In genomic region chr1:201831371-201831770, GRCh38 we compare ENCODE assay signal across 11 cellular contexts. TPM values are rescaled to one million over a fixed set of nuclear protein-coding genes. Genes with fewer than 3 reads are reported as not detected.
DNase-seq lines count a peak whose midpoint lies in the region; ATAC-seq lines count a peak whose summit lies in the region.
"Had no signal": no experiment of that assay in that cellular context is flagged by ENCODE, and none has a peak within 500 bp of the region (broad histone marks: within the 10 kb centered on the region; RNA-seq: fewer than 3 reads in every experiment).

No MANE protein-coding gene starts in this region.

- peaks cover 73% of the 10 kb centered on the region for H3K79me2 ChIP-seq in GM23248 (ENCODE audit: insufficient read depth)

- H2AFZ ChIP-seq in GM23248: no peak overlapping the region

- CTCF ChIA-PET in activated CD4-positive, alpha-beta memory T cell treated with anti-CD3 and anti-CD28 coated beads, Interleukin-2, amount 10 ng/mL, durations not matched to agents 7 days and 5 days (lab: Charles Lee): interaction anchor here (0.7 kb wide), 1 partner anchor 47 kb away, joined by 3 read pairs; no protein-coding TSS in a partner anchor

- peak overlapping the region; percentile 94 to 99 (median 97) for H3K4me3 Mint-ChIP-seq in CD4-positive, CD25-positive, alpha-beta regulatory T cell
- peak overlapping the region; percentile 94 for H3K4me3 Mint-ChIP-seq in activated CD4-positive, alpha-beta memory T cell treated with anti-CD3 and anti-CD28 coated beads, Interleukin-2, amount 10 ng/mL, durations not matched to agents 7 days and 5 days
- H3K4me3 Mint-ChIP-seq in naive B cell: peak overlapping the region in 6 of 8 donors; percentile 29 to 98 (median 92)

- H3K9me2 ChIP-seq in GM23248 (ENCODE audit: insufficient read depth): no peaks in the 10 kb centered on the region

- H3K4me3 ChIP-seq in CD4-positive, CD25-positive, alpha-beta regulatory T cell (ENCODE audit: low read depth, low read length): peak overlapping the region; percentile 38
- H3K4me3 ChIP-seq in GM23248 (no peak overlapping the region), SJCRH30 (no peak overlapping the region)
- H3K4me3 ChIP-seq: gastrocnemius medialis had no signal

- H3K4me2 ChIP-seq in GM23248 (ENCODE audit: unreplicated experiment): peak overlapping the region; percentile 84

- H3K9me3 Mint-ChIP-seq in CD4-positive, CD25-positive, alpha-beta regulatory T cell: no peaks in the 10 kb centered on the region
- H3K9me3 Mint-ChIP-seq in activated CD4-positive, alpha-beta memory T cell treated with anti-CD3 and anti-CD28 coated beads, Interleukin-2, amount 10 ng/mL, durations not matched to agents 7 days and 5 days: no peaks in the 10 kb centered on the region
- H3K9me3 Mint-ChIP-seq in naive B cell: no peaks in the 10 kb centered on the region

- peaks cover 16% of the 10 kb centered on the region for H3K36me3 Mint-ChIP-seq in CD4-positive, CD25-positive, alpha-beta regulatory T cell
- H3K36me3 Mint-ChIP-seq in activated CD4-positive, alpha-beta memory T cell treated with anti-CD3 and anti-CD28 coated beads, Interleukin-2, amount 10 ng/mL, durations not matched to agents 7 days and 5 days (ENCODE audit: low read depth): peaks cover 25% of the 10 kb centered on the region
- H3K36me3 Mint-ChIP-seq in naive B cell: peaks cover 0 to 5% of the 10 kb centered on the region in 2 donors

- no peaks in the 10 kb centered on the region for H4K20me1 ChIP-seq in GM23248 (ENCODE audit: insufficient read depth)

- no peaks in the 10 kb centered on the region for H3K27me3 ChIP-seq in CD4-positive, CD25-positive, alpha-beta regulatory T cell (ENCODE audit: control insufficient read depth, insufficient read depth, low read length)
- H3K27me3 ChIP-seq in GM23248 (replicated peaks; ENCODE audit: insufficient read depth): no peaks in the 10 kb centered on the region
- no peaks in the 10 kb centered on the region for H3K27me3 ChIP-seq in SJCRH30
- H3K27me3 ChIP-seq: brain microvascular endothelial cell, gastrocnemius medialis had no signal

- H3K9ac ChIP-seq in GM23248: no peak overlapping the region

- H3K36me3 ChIP-seq in CD4-positive, CD25-positive, alpha-beta regulatory T cell (ENCODE audit: control insufficient read depth, insufficient read depth, low read length): peaks cover 14% of the 10 kb centered on the region
- H3K36me3 ChIP-seq in GM23248 (ENCODE audit: low read depth): peaks cover 3% of the 10 kb centered on the region; the same call in 1 of the 2 replicates
- H3K36me3 ChIP-seq in SJCRH30: peaks cover 12% of the 10 kb centered on the region
- H3K36me3 ChIP-seq: brain microvascular endothelial cell, gastrocnemius medialis had no signal

- H3K27me3 Mint-ChIP-seq in CD4-positive, CD25-positive, alpha-beta regulatory T cell: no peaks in the 10 kb centered on the region
- no peaks in the 10 kb centered on the region for H3K27me3 Mint-ChIP-seq in activated CD4-positive, alpha-beta memory T cell treated with anti-CD3 and anti-CD28 coated beads, Interleukin-2, amount 10 ng/mL, durations not matched to agents 7 days and 5 days
- H3K27me3 Mint-ChIP-seq in naive B cell: no peaks in the 10 kb centered on the region

- POLR2A ChIA-PET in activated CD4-positive, alpha-beta memory T cell treated with anti-CD3 and anti-CD28 coated beads, Interleukin-2, amount 10 ng/mL, durations not matched to agents 7 days and 5 days (lab: Charles Lee): no interaction called here

- DNase-seq in CD4-positive, CD25-positive, alpha-beta regulatory T cell: no peak
- no peak for DNase-seq in GM23248
- DNase-seq in activated CD4-positive, alpha-beta memory T cell treated with anti-CD3 and anti-CD28 coated beads, Interleukin-2, amount 10 ng/mL, durations not matched to agents 7 days and 5 days: no peak
- DNase-seq in naive B cell: no peak
- no peak for DNase-seq in RPMI8226
- no peak for DNase-seq in SJCRH30
- DNase-seq in NCI-H1436 (lab: John Stamatoyannopoulos, UW): no peak
- DNase-seq: brain microvascular endothelial cell, gastrocnemius medialis, NCI-H524 treated with DMSO at 0.1 percent for 48 hours had no signal

- H3K9me3 ChIP-seq in CD4-positive, CD25-positive, alpha-beta regulatory T cell (ENCODE audit: control insufficient read depth in 2 of 2, low read length in 2 of 2): no peaks in the 10 kb centered on the region
- H3K9me3 ChIP-seq in GM23248 (ENCODE audit: low read depth) (no peaks in the 10 kb centered on the region), SJCRH30 (replicated peaks) (no peaks in the 10 kb centered on the region)
- H3K9me3 ChIP-seq: gastrocnemius medialis had no signal

- peak overlapping the region in 1 of 3 donors; percentile 11 for H3K27ac Mint-ChIP-seq in CD4-positive, CD25-positive, alpha-beta regulatory T cell
- no peak overlapping the region for H3K27ac Mint-ChIP-seq in activated CD4-positive, alpha-beta memory T cell treated with anti-CD3 and anti-CD28 coated beads, Interleukin-2, amount 10 ng/mL, durations not matched to agents 7 days and 5 days
- peak overlapping the region in 2 of 6 donors; percentile 65 to 70 for H3K27ac Mint-ChIP-seq in naive B cell

- WGBS in GM23248 (ENCODE audit: low coverage in 1 of 2, low lambda C conversion rate in 2 of 2, missing lambda C conversion rate in 2 of 2), 2 experiments: 81% methylated on average over 4 of the region's 4 CpGs

- no peak for ATAC-seq in CD4-positive, CD25-positive, alpha-beta regulatory T cell (ENCODE audit: low read depth in 2 of 2)
- no peak for ATAC-seq in naive B cell (ENCODE audit: low read depth in 2 of 2)
- ATAC-seq: gastrocnemius medialis, sciatic nerve had no signal

- peaks cover 33% of the 10 kb centered on the region for H3F3A ChIP-seq in GM23248 (ENCODE audit: insufficient read depth)

- in situ Hi-C loops in GM23248 (cut with MboI): no loop called here

- H3K27ac ChIP-seq in CD4-positive, CD25-positive, alpha-beta regulatory T cell (ENCODE audit: insufficient read depth, low read length, poor library complexity, severe bottlenecking): no peak overlapping the region
- H3K27ac ChIP-seq in GM23248 (no peak overlapping the region), SJCRH30 (no peak overlapping the region)
- H3K27ac ChIP-seq: brain microvascular endothelial cell, gastrocnemius medialis had no signal

- peaks cover 33 to 70% (median 51%) of the 10 kb centered on the region in 4 donors for H3K4me1 Mint-ChIP-seq in CD4-positive, CD25-positive, alpha-beta regulatory T cell
- peaks cover 45% of the 10 kb centered on the region for H3K4me1 Mint-ChIP-seq in activated CD4-positive, alpha-beta memory T cell treated with anti-CD3 and anti-CD28 coated beads, Interleukin-2, amount 10 ng/mL, durations not matched to agents 7 days and 5 days
- peaks cover 35 to 56% (median 55%) of the 10 kb centered on the region in 3 donors for H3K4me1 Mint-ChIP-seq in naive B cell

- H3K4me1 ChIP-seq in CD4-positive, CD25-positive, alpha-beta regulatory T cell (ENCODE audit: control insufficient read depth, insufficient read depth, low read length, poor library complexity, severe bottlenecking): peaks cover 28% of the 10 kb centered on the region
- H3K4me1 ChIP-seq in GM23248 (ENCODE audit: insufficient read depth) (peaks cover 38% of the 10 kb centered on the region), SJCRH30 (peaks cover 15% of the 10 kb centered on the region)

RNA-seq across cellular contexts. Expression of gene IPO9, which starts 2.4 kb away (rescaled TPM):
- total RNA-seq in CD4-positive, CD25-positive, alpha-beta regulatory T cell: 31.3 TPM
- polyA plus RNA-seq in CD4-positive, CD25-positive, alpha-beta regulatory T cell: 10 to 100 TPM; 13.9 to 23.6 (median 14.7) TPM
- total RNA-seq in GM23248 (2014; rRNA removed; shearing (Covaris generic)): 17.6 and 18.3 TPM in 2 replicates
- polyA plus RNA-seq in GM23248 (2016; fragmentation: Nextera tagmentation; extraction: Ambion mirVana) (52.4 and 53.8 TPM in 2 replicates), naive B cell (ENCODE audit: low read depth in 6 of 6) (10 to 100 TPM; 13.6 to 30.0 (median 18.0) TPM)
- total RNA-seq in activated CD4-positive, alpha-beta memory T cell treated with anti-CD3 and anti-CD28 coated beads, Interleukin-2, amount 10 ng/mL, durations not matched to agents 7 days and 5 days: 10 to 100 TPM; 44.3 to 49.5 TPM
- total RNA-seq in SJCRH30 (2014; rRNA removed; shearing (Covaris generic)): 69.8 and 70.4 TPM in 2 replicates

RNA-seq across cellular contexts. Expression of gene SHISA4, which starts 57.3 kb away (rescaled TPM):
- 0.44 TPM for total RNA-seq in CD4-positive, CD25-positive, alpha-beta regulatory T cell
- polyA plus RNA-seq in CD4-positive, CD25-positive, alpha-beta regulatory T cell: under 1 TPM in 2 of 4 donors, not detected in 2; 0.22 to 0.44 TPM
- total RNA-seq in GM23248 (2014; rRNA removed; shearing (Covaris generic)): 24.8 and 42.4 TPM in 2 replicates
- polyA plus RNA-seq in GM23248 (2016; fragmentation: Nextera tagmentation; extraction: Ambion mirVana) (47.9 and 48.0 TPM in 2 replicates), naive B cell (ENCODE audit: low read depth in 6 of 6) (not detected)
- under 1 TPM; 0.55 to 0.81 TPM for total RNA-seq in activated CD4-positive, alpha-beta memory T cell treated with anti-CD3 and anti-CD28 coated beads, Interleukin-2, amount 10 ng/mL, durations not matched to agents 7 days and 5 days
- total RNA-seq in SJCRH30 (2014; rRNA removed; shearing (Covaris generic)): 3.5 and 3.8 TPM in 2 replicates
